Comparison of ENCODE assay signal across 30 cellular contexts in genomic region chr2:15691586-15692310, GRCh38.
"Had no signal": no experiment of that assay in that cellular context is flagged by ENCODE, and none has a peak within 500 bp of the region (broad histone marks: within the 10 kb centered on the region; RNA-seq: fewer than 3 reads in every experiment).

No MANE protein-coding gene starts in this region.

- H3K4me3 ChIP-seq: heart right ventricle, left ventricle myocardium inferior, ovary, sigmoid colon, thoracic aorta, uterus had no signal

- H3K4me1 ChIP-seq: sigmoid colon, uterus had no signal

- H3K4me1 Mint-ChIP-seq: activated CD4-positive, alpha-beta memory T cell treated with anti-CD3 and anti-CD28 coated beads, Interleukin-2, amount 10 ng/mL, durations not matched to agents 7 days and 5 days; activated CD4-positive, alpha-beta T cell treated with anti-CD3 and anti-CD28 coated beads, Interleukin-2, amount 10 ng/mL, durations not matched to agents 7 days and 5 days; activated T-helper 17 cell treated with anti-CD3 and anti-CD28 coated beads, Interleukin-2, amount 50 U/mL, for 72 hours; stimulated activated effector memory CD8-positive, alpha-beta T cell treated with anti-CD3 and anti-CD28 coated beads, Interleukin-12 subunit alpha, Interleukin-12 subunit beta, amount 100 ng/mL, for 72 hours had no signal

- H3K36me3 Mint-ChIP-seq: stimulated activated effector memory CD8-positive, alpha-beta T cell treated with anti-CD3 and anti-CD28 coated beads, Interleukin-12 subunit alpha, Interleukin-12 subunit beta, amount 100 ng/mL, for 72 hours; type B pancreatic cell; WTC11 had no signal

- H3K27me3 Mint-ChIP-seq: activated CD4-positive, alpha-beta memory T cell treated with anti-CD3 and anti-CD28 coated beads, Interleukin-2, amount 10 ng/mL, durations not matched to agents 7 days and 5 days; type B pancreatic cell had no signal

- H3K27me3 ChIP-seq: brain microvascular endothelial cell, heart right ventricle, ovary, sigmoid colon, uterus had no signal

- H3K9me3 Mint-ChIP-seq: activated CD4-positive, alpha-beta memory T cell treated with anti-CD3 and anti-CD28 coated beads, Interleukin-2, amount 10 ng/mL, durations not matched to agents 7 days and 5 days; activated CD4-positive, alpha-beta T cell treated with anti-CD3 and anti-CD28 coated beads, Interleukin-2, amount 10 ng/mL, durations not matched to agents 7 days and 5 days; activated T-cell treated with anti-CD3 and anti-CD28 coated beads, Interleukin-2, amount 50 U/mL, for 4 hours; activated T-helper 17 cell treated with anti-CD3 and anti-CD28 coated beads, Interleukin-2, amount 50 U/mL, for 72 hours; effector memory CD8-positive, alpha-beta T cell; nephron; stimulated activated effector memory CD8-positive, alpha-beta T cell treated with anti-CD3 and anti-CD28 coated beads, Interleukin-12 subunit alpha, Interleukin-12 subunit beta, amount 100 ng/mL, for 72 hours; stimulated activated naive CD8-positive, alpha-beta T cell treated with anti-CD3 and anti-CD28 coated beads, Interleukin-15, Interleukin-2, amounts not matched to agents 100 ng/mL and 50 ng/mL, for 24 hours had no signal

- H3K27ac ChIP-seq: brain microvascular endothelial cell, heart right ventricle, left ventricle myocardium inferior, ovary, sigmoid colon, thoracic aorta, uterus had no signal

- H3K27ac Mint-ChIP-seq: activated CD4-positive, alpha-beta memory T cell treated with anti-CD3 and anti-CD28 coated beads, Interleukin-2, amount 10 ng/mL, durations not matched to agents 7 days and 5 days; activated CD4-positive, alpha-beta T cell treated with anti-CD3 and anti-CD28 coated beads, Interleukin-2, amount 10 ng/mL, durations not matched to agents 7 days and 5 days; activated T-helper 17 cell treated with anti-CD3 and anti-CD28 coated beads, Interleukin-2, amount 50 U/mL, for 72 hours; effector memory CD8-positive, alpha-beta T cell; nephron; progenitor cell of endocrine pancreas; stimulated activated effector memory CD8-positive, alpha-beta T cell treated with anti-CD3 and anti-CD28 coated beads, Interleukin-12 subunit alpha, Interleukin-12 subunit beta, amount 100 ng/mL, for 72 hours; stimulated activated naive CD8-positive, alpha-beta T cell treated with anti-CD3 and anti-CD28 coated beads, Interleukin-15, Interleukin-2, amounts not matched to agents 100 ng/mL and 50 ng/mL, for 24 hours; T-helper 17 cell; type B pancreatic cell; WTC11 had no signal

- H3K4me3 Mint-ChIP-seq: activated CD4-positive, alpha-beta memory T cell treated with anti-CD3 and anti-CD28 coated beads, Interleukin-2, amount 10 ng/mL, durations not matched to agents 7 days and 5 days; activated CD4-positive, alpha-beta T cell treated with anti-CD3 and anti-CD28 coated beads, Interleukin-2, amount 10 ng/mL, durations not matched to agents 7 days and 5 days; activated T-cell treated with anti-CD3 and anti-CD28 coated beads, Interleukin-2, amount 50 U/mL, for 4 hours; activated T-helper 17 cell treated with anti-CD3 and anti-CD28 coated beads, Interleukin-2, amount 50 U/mL, for 72 hours; effector memory CD8-positive, alpha-beta T cell; nephron; stimulated activated effector memory CD8-positive, alpha-beta T cell treated with anti-CD3 and anti-CD28 coated beads, Interleukin-12 subunit alpha, Interleukin-12 subunit beta, amount 100 ng/mL, for 72 hours; stimulated activated naive CD8-positive, alpha-beta T cell treated with anti-CD3 and anti-CD28 coated beads, Interleukin-15, Interleukin-2, amounts not matched to agents 100 ng/mL and 50 ng/mL, for 24 hours; T-helper 17 cell; type B pancreatic cell; WTC11 had no signal

- ATAC-seq: activated T-cell treated with anti-CD3 and anti-CD28 coated beads, Interleukin-2, amount 50 U/mL, for 4 hours; activated T-helper 17 cell treated with anti-CD3 and anti-CD28 coated beads, Interleukin-2, amount 50 U/mL, for 72 hours; effector memory CD8-positive, alpha-beta T cell; stimulated activated effector memory CD8-positive, alpha-beta T cell treated with anti-CD3 and anti-CD28 coated beads, Interleukin-12 subunit alpha, Interleukin-12 subunit beta, amount 100 ng/mL, for 72 hours; T-helper 17 cell; WTC11 had no signal

- H3K36me3 ChIP-seq: brain microvascular endothelial cell, heart right ventricle, left ventricle myocardium inferior, ovary, sigmoid colon, thoracic aorta, uterus had no signal

- H3K9me3 ChIP-seq: heart right ventricle, left ventricle myocardium inferior, ovary, sigmoid colon, thoracic aorta, uterus had no signal

- DNase-seq: activated CD4-positive, alpha-beta memory T cell treated with anti-CD3 and anti-CD28 coated beads, Interleukin-2, amount 10 ng/mL, durations not matched to agents 7 days and 5 days; activated CD4-positive, alpha-beta T cell treated with anti-CD3 and anti-CD28 coated beads for 1 hour; activated CD4-positive, alpha-beta T cell treated with anti-CD3 and anti-CD28 coated beads, Interleukin-2, amount 10 ng/mL, durations not matched to agents 7 days and 5 days; activated gamma-delta T cell treated with Interleukin-2 at 50 U/mL for 16 hours; activated naive CD4-positive, alpha-beta T cell treated with anti-CD3 and anti-CD28 coated beads, Interleukin-2, amount 50 U/mL, for 16 hours; activated T-cell treated with anti-CD3 and anti-CD28 coated beads, Interleukin-2, amount 50 U/mL, for 4 hours; amniotic stem cell; brain microvascular endothelial cell; caudate nucleus; cortex of kidney; effector memory CD8-positive, alpha-beta T cell; erythroblast; heart right ventricle; left ventricle myocardium inferior; ovary; retina; sigmoid colon; small intestine; stimulated activated CD4-positive, alpha-beta T cell treated with anti-CD3 and anti-CD28 coated beads, Interleukin-4, amount 100 ng/mL, for 24 hours; T-helper 17 cell; T1000; uterus had no signal
